Comparison of ENCODE assay signal across 14 cellular contexts in the genomic region with DNA sequence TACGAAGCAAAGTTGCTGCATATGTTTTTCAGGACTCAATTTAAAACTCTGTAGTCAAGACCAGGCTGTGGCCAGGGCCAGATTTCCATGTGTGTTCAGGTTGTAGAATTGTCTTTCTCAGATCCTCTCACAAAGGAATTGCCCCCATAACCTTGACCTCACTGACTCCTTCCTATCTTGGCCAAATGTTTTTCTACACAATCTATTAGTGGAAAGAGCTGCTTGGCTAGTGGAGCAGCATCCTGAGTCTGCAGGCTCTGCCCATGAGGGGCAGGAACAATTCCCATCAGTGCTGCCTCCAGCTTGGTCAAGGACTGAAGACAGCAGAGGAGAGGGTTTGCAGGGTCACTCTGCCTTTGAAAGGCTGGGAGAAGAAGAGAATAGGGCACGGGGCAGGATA. TPM values are rescaled to one million over a fixed set of nuclear protein-coding genes. Genes with fewer than 3 reads are reported as not detected.
DNase-seq lines count a peak whose midpoint lies in the region; ATAC-seq and TF ChIP-seq lines count a peak whose summit lies in the region.
"Had no signal": no experiment of that assay in that cellular context is flagged by ENCODE, and none has a peak within 500 bp of the region (broad histone marks: within the 10 kb centered on the region; RNA-seq: fewer than 3 reads in every experiment).

No MANE protein-coding gene starts in this region.

- H3K4me1 ChIP-seq in right atrium auricular region: peaks cover 0 to 25% of the 10 kb centered on the region in 2 donors
- H3K4me1 ChIP-seq in BLaER1: peaks cover 34% of the 10 kb centered on the region
- peaks cover 3% of the 10 kb centered on the region for H3K4me1 ChIP-seq in RWPE2 (ENCODE audit: insufficient read depth, poor library complexity, severe bottlenecking)
- H3K4me1 ChIP-seq in neuronal stem cell (ENCODE audit: control insufficient read depth in 2 of 2, insufficient read depth in 1 of 2, low read depth in 1 of 2, low read length in 2 of 2): peaks cover 0 to 3% of the 10 kb centered on the region in 2 donors
- H3K4me1 ChIP-seq in OCI-LY7 (ENCODE audit: insufficient read depth, low read length, poor library complexity, severe bottlenecking): no peaks in the 10 kb centered on the region
- H3K4me1 ChIP-seq in BE2C: no peaks in the 10 kb centered on the region

- H2BK5ac ChIP-seq in neuronal stem cell (ENCODE audit: low read length): no peak overlapping the region

- no peak overlapping the region for H3K14ac ChIP-seq in neuronal stem cell (ENCODE audit: low read length)

- H3K27me3 ChIP-seq in right atrium auricular region (no peaks in the 10 kb centered on the region), BLaER1 (no peaks in the 10 kb centered on the region), RWPE2 (ENCODE audit: insufficient read depth, poor library complexity, severe bottlenecking) (peaks cover 55% of the 10 kb centered on the region), neuronal stem cell (ENCODE audit: control insufficient read depth in 3 of 3, insufficient read depth in 3 of 3, low read depth in 1 of 3, low read length in 3 of 3) (peaks cover 0 to 24% (median 0%) of the 10 kb centered on the region in 3 experiments), BE2C (peaks cover 9% of the 10 kb centered on the region)

- H3K79me2 ChIP-seq in OCI-LY7 (ENCODE audit: insufficient read depth, low read depth, low read length): no peaks in the 10 kb centered on the region

- H2BK15ac ChIP-seq in neuronal stem cell (ENCODE audit: low read length): no peak overlapping the region

- intact Hi-C loops in Right ventricle myocardium superior (cut with DNase I): loop anchor here (5.0 kb wide), 1 partner anchor 59 kb away; no protein-coding TSS in a partner anchor
- intact Hi-C loops in OCI-LY7 (cut with micrococcal nuclease; ENCODE audit: unreplicated experiment): no loop called here

- BruUV-seq in OCI-LY7 (replicated peaks; lab: Mats Ljungman, UMichigan): no TSS peak

- POLR2A ChIA-PET in OCI-LY7 (lab: Charles Lee): no interaction called here

- no CpG with 5 or more reads among the region's 2 CpGs for WGBS in neuronal stem cell (ENCODE audit: extremely low coverage in 2 of 2, insufficient read length in 2 of 2, insufficient replicate concordance in 1 of 2), 2 donors

- no peak overlapping the region for H4K8ac ChIP-seq in neuronal stem cell (ENCODE audit: low read depth, low read length)

- TF ChIP-seq CTCF in right atrium auricular region (IDR thresholded peaks at IDR 0.05): no peak
- no peak for TF ChIP-seq CTCF in RWPE2 (IDR thresholded peaks at IDR 0.05; ENCODE audit: poor library complexity, severe bottlenecking)
- TF ChIP-seq CTCF in OCI-LY7 (conservative IDR thresholded peaks at IDR 0.05; ENCODE audit: low read length): no peak
- TF ChIP-seq CTCF in BE2C (IDR thresholded peaks at IDR 0.05; ENCODE audit: low read depth, low read length): no peak

- peak; percentile 24 for ATAC-seq in Right ventricle myocardium superior (ENCODE audit: poor library complexity)
- no peak for ATAC-seq in RWPE2 (ENCODE audit: low read depth)

- H3K9ac ChIP-seq in BLaER1: no peak overlapping the region
- no peak overlapping the region for H3K9ac ChIP-seq in neuronal stem cell (ENCODE audit: low read depth, low read length, poor library complexity)

- H3K4me2 ChIP-seq in BLaER1 (peak overlapping the region; percentile 54), neuronal stem cell (ENCODE audit: insufficient read depth, low read length, poor library complexity, severe bottlenecking) (no peak overlapping the region), OCI-LY7 (ENCODE audit: low read length) (no peak overlapping the region)

- CTCF ChIA-PET in OCI-LY7 (lab: Charles Lee; ENCODE audit: unreplicated experiment): no interaction called here

- H2AK5ac ChIP-seq in neuronal stem cell (ENCODE audit: low read depth, low read length): no peak overlapping the region

- no peak overlapping the region for H2AFZ ChIP-seq in neuronal stem cell (ENCODE audit: low read length)
- H2AFZ ChIP-seq in OCI-LY7 (ENCODE audit: low read length): no peak overlapping the region

- no peak overlapping the region for H4K91ac ChIP-seq in neuronal stem cell (ENCODE audit: low read depth, low read length, poor library complexity)

- H3K23ac ChIP-seq in neuronal stem cell (ENCODE audit: low read depth, low read length, poor library complexity): no peak overlapping the region

- no peak overlapping the region for H2BK12ac ChIP-seq in neuronal stem cell (ENCODE audit: low read length)

- H3K27ac ChIP-seq in right atrium auricular region (no peak overlapping the region), BLaER1 (no peak overlapping the region), RWPE2 (ENCODE audit: poor library complexity, severe bottlenecking) (no peak overlapping the region), neuronal stem cell (replicated peaks; ENCODE audit: low read length) (no peak overlapping the region), OCI-LY7 (ENCODE audit: low read depth, low read length, poor library complexity, severe bottlenecking) (no peak overlapping the region)
- H3K27ac ChIP-seq: C4-2B, HL-60 had no signal

- DNase-seq in Right ventricle myocardium superior: no peak
- no peak for DNase-seq in right atrium auricular region (ENCODE audit: low spot score)
- DNase-seq in RWPE2 (ENCODE audit: low spot score): peak; percentile 24
- DNase-seq in neuronal stem cell (ENCODE audit: low spot score): no peak
- no peak for DNase-seq in OCI-LY7 (ENCODE audit: low spot score)
- no peak for DNase-seq in BE2C
- DNase-seq: 8988T, AML-193, DND-41, GDM1 had no signal

- H3K4ac ChIP-seq in neuronal stem cell (ENCODE audit: low read length): no peak overlapping the region

- peak overlapping the region; percentile 25 for H3K18ac ChIP-seq in neuronal stem cell (ENCODE audit: low read length)

- H3K4me3 ChIP-seq in right atrium auricular region (no peak overlapping the region), BLaER1 (no peak overlapping the region), RWPE2 (ENCODE audit: severe bottlenecking) (no peak overlapping the region), neuronal stem cell (ENCODE audit: low read length in 2 of 2) (no peak overlapping the region), OCI-LY7 (ENCODE audit: low read depth, low read length, poor library complexity, severe bottlenecking) (no peak overlapping the region), BE2C (ENCODE audit: low read depth, low read length) (no peak overlapping the region)

- H3K9me3 ChIP-seq in right atrium auricular region (no peaks in the 10 kb centered on the region), BLaER1 (no peaks in the 10 kb centered on the region), RWPE2 (ENCODE audit: severe bottlenecking) (peaks cover 7% of the 10 kb centered on the region), neuronal stem cell (replicated peaks in 1 of 2; ENCODE audit: control insufficient read depth in 2 of 2, insufficient read depth in 1 of 2, low read depth in 1 of 2, low read length in 2 of 2) (no peaks in the 10 kb centered on the region), OCI-LY7 (ENCODE audit: low read length) (no peaks in the 10 kb centered on the region), BE2C (no peaks in the 10 kb centered on the region)

- no peaks in the 10 kb centered on the region for H4K20me1 ChIP-seq in BLaER1
- H4K20me1 ChIP-seq in OCI-LY7 (ENCODE audit: insufficient read depth, low read length): no peaks in the 10 kb centered on the region

- H2BK120ac ChIP-seq in neuronal stem cell (ENCODE audit: low read depth, low read length): no peak overlapping the region

- H3K36me3 ChIP-seq in right atrium auricular region: no peaks in the 10 kb centered on the region
- no peaks in the 10 kb centered on the region for H3K36me3 ChIP-seq in BLaER1
- H3K36me3 ChIP-seq in RWPE2 (ENCODE audit: low read depth): no peaks in the 10 kb centered on the region
- no peaks in the 10 kb centered on the region for H3K36me3 ChIP-seq in neuronal stem cell (replicated peaks in 1 of 2; ENCODE audit: control insufficient read depth in 2 of 2, insufficient read depth in 2 of 2, low read length in 2 of 2)
- no peaks in the 10 kb centered on the region for H3K36me3 ChIP-seq in OCI-LY7 (ENCODE audit: insufficient read depth, low read length)
- no peaks in the 10 kb centered on the region for H3K36me3 ChIP-seq in BE2C

- H3K79me1 ChIP-seq in neuronal stem cell (ENCODE audit: low read depth, low read length): no peaks in the 10 kb centered on the region

- no peaks in the 10 kb centered on the region for H3K9me2 ChIP-seq in OCI-LY7 (ENCODE audit: insufficient read depth, low read length)

RNA-seq across cellular contexts. Expression of gene TBC1D21, which starts 6.9 kb away (rescaled TPM):
- total RNA-seq in Right ventricle myocardium superior: not detected
- total RNA-seq in right atrium auricular region: not detected
- polyA plus RNA-seq in neuronal stem cell (2013, experiment 1 of 2): not detected
- not detected for polyA plus RNA-seq in neuronal stem cell (2013, experiment 2 of 2)
- total RNA-seq in OCI-LY7 (2014; rRNA removed; shearing (Covaris generic)): not detected in 2 replicates
- not detected in 2 replicates for total RNA-seq in OCI-LY7 (2022)
- polyA plus RNA-seq in BE2C (2012; ENCODE audit: insufficient read depth, insufficient read length, low read depth): not detected
- total RNA-seq: CD4-positive, alpha-beta memory T cell had no signal
- polyA plus RNA-seq: CD4-positive, alpha-beta memory T cell had no signal

RNA-seq across cellular contexts. Expression of gene LOXL1, which starts 59.8 kb away (rescaled TPM):
- total RNA-seq in Right ventricle myocardium superior (14.6 TPM), right atrium auricular region (10 to 100 TPM; 22.2 to 59.0 TPM), OCI-LY7 (2022) (not detected in 2 replicates)
- polyA plus RNA-seq in neuronal stem cell (2013, experiment 1 of 2): 67.0 TPM
- polyA plus RNA-seq in neuronal stem cell (2013, experiment 2 of 2): 68.3 TPM
- not detected in 2 replicates for total RNA-seq in OCI-LY7 (2014; rRNA removed; shearing (Covaris generic))
- polyA plus RNA-seq in BE2C (2012; ENCODE audit: insufficient read depth, insufficient read length, low read depth): 42.5 TPM

Comparison
In these comparisons a context has a peak if more than half of its experiments do, and no peak if none do; other contexts are left out.
1. RNA of gene LOXL1, which starts 59.8 kb away (total RNA-seq): 22.2 to 59.0 TPM in right atrium auricular region and 14.6 TPM in Right ventricle myocardium superior (single experiment); not detected in OCI-LY7; every median in the first group is over 10 times any median in the second.